9 cellular contexts compared by ENCODE assay signal in genomic region chr16:20879175-20880053, GRCh38. TPM values are rescaled to one million over a fixed set of nuclear protein-coding genes. Genes with fewer than 3 reads are reported as not detected.
DNase-seq lines count a peak whose midpoint lies in the region; ATAC-seq and TF ChIP-seq lines count a peak whose summit lies in the region.
"Had no signal": no experiment of that assay in that cellular context is flagged by ENCODE, and none has a peak within 500 bp of the region (broad histone marks: within the 10 kb centered on the region; RNA-seq: fewer than 3 reads in every experiment).

No MANE protein-coding gene starts in this region.

- H3K9ac ChIP-seq in MM.1S (ENCODE audit: low read length), result no peak overlapping the region

- DNase-seq in ACHN (peak; percentile 84), left kidney (ENCODE audit: low read depth, low spot score) (peak; percentile 61), NCI-H2029 (lab: John Stamatoyannopoulos, UW) (no peak), MM.1S (no peak), ovary (no peak)
- DNase-seq in activated T-helper 2 cell treated with anti-CD3 and anti-CD28 coated beads, Interferon-gamma antibody, Interleukin-2, Interleukin-4, amounts not matched to agents 10 μg/mL and 5 μg/mL and 100 μg/mL, durations not matched to agents 14 hours and 24 hours and 36 hours (ENCODE audit: low spot score), result no peak
- DNase-seq: stimulated activated CD4-positive, alpha-beta T cell treated with anti-CD3 and anti-CD28 coated beads, Interleukin-2, amount 100 ng/mL, for 24 hours had no signal

- H3K36me3 ChIP-seq in MM.1S (replicated peaks; ENCODE audit: insufficient read depth, low read length) (no peaks in the 10 kb centered on the region), ovary (no peaks in the 10 kb centered on the region)

- no peak for TF ChIP-seq CTCF in MM.1S (IDR thresholded peaks at IDR 0.05; ENCODE audit: low read length)
- TF ChIP-seq CTCF in ovary (IDR thresholded peaks at IDR 0.05), result no peak

- H4K20me1 ChIP-seq in MM.1S (ENCODE audit: insufficient read depth, low read length), result no peaks in the 10 kb centered on the region

- H3K4me1 ChIP-seq in MM.1S (ENCODE audit: low read length) (peaks cover 11% of the 10 kb centered on the region), ovary (ENCODE audit: insufficient read depth) (peaks cover 6% of the 10 kb centered on the region)

- no peak overlapping the region for H3K4me2 ChIP-seq in MM.1S (ENCODE audit: low read depth, low read length)

- no peaks in the 10 kb centered on the region for H3K27me3 ChIP-seq in MM.1S (replicated peaks; ENCODE audit: insufficient read depth, low read length)
- H3K27me3 ChIP-seq in ovary, result no peaks in the 10 kb centered on the region

- H3K79me2 ChIP-seq in MM.1S (ENCODE audit: low read length), result peaks cover 8% of the 10 kb centered on the region

- H3K27ac ChIP-seq in MM.1S (ENCODE audit: low read length) (no peak overlapping the region), ovary (no peak overlapping the region)

- H3K4me3 ChIP-seq in MM.1S (ENCODE audit: low read length) (no peak overlapping the region), ovary (no peak overlapping the region)

- intact Hi-C loops in activated T-helper 2 cell treated with anti-CD3 and anti-CD28 coated beads, Interferon-gamma antibody, Interleukin-2, Interleukin-4, amounts not matched to agents 10 μg/mL and 5 μg/mL and 100 μg/mL, durations not matched to agents 14 hours and 24 hours and 36 hours (cut with micrococcal nuclease), result loop anchor here (1.0 to 5.0 kb wide), 2 partner anchors 21 to 32 kb away; partner anchors contain the start of genes DCUN1D3 and LYRM1
- intact Hi-C loops in ovary (cut with DNase I), result no loop called here

- H3K27me3 Mint-ChIP-seq in activated T-helper 2 cell treated with anti-CD3 and anti-CD28 coated beads, Interferon-gamma antibody, Interleukin-2, Interleukin-4, amounts not matched to agents 10 μg/mL and 5 μg/mL and 100 μg/mL, durations not matched to agents 14 hours and 24 hours and 36 hours (ENCODE audit: low read depth), result no peaks in the 10 kb centered on the region

- no peak overlapping the region for H2AFZ ChIP-seq in MM.1S (ENCODE audit: low read length)

- H3K9me3 ChIP-seq in MM.1S (replicated peaks; ENCODE audit: insufficient read depth, low read length) (no peaks in the 10 kb centered on the region), ovary (no peaks in the 10 kb centered on the region)

- WGBS in ovary, 3 donors, result 28 to 38% (median 32%) methylated on average over 7 of the region's 7 CpGs

- no peaks in the 10 kb centered on the region for H3K9me3 Mint-ChIP-seq in activated T-helper 2 cell treated with anti-CD3 and anti-CD28 coated beads, Interferon-gamma antibody, Interleukin-2, Interleukin-4, amounts not matched to agents 10 μg/mL and 5 μg/mL and 100 μg/mL, durations not matched to agents 14 hours and 24 hours and 36 hours

- peak overlapping the region; percentile 76 for H3K27ac Mint-ChIP-seq in activated T-helper 2 cell treated with anti-CD3 and anti-CD28 coated beads, Interferon-gamma antibody, Interleukin-2, Interleukin-4, amounts not matched to agents 10 μg/mL and 5 μg/mL and 100 μg/mL, durations not matched to agents 14 hours and 24 hours and 36 hours

- no peak for TF ChIP-seq POLR2A in ovary (IDR thresholded peaks at IDR 0.05)

- H3K4me3 Mint-ChIP-seq in activated T-helper 2 cell treated with anti-CD3 and anti-CD28 coated beads, Interferon-gamma antibody, Interleukin-2, Interleukin-4, amounts not matched to agents 10 μg/mL and 5 μg/mL and 100 μg/mL, durations not matched to agents 14 hours and 24 hours and 36 hours (ENCODE audit: low read depth), result no peak overlapping the region

- no peak for TF ChIP-seq EP300 in ovary (IDR thresholded peaks at IDR 0.05)

- H3K36me3 Mint-ChIP-seq in activated T-helper 2 cell treated with anti-CD3 and anti-CD28 coated beads, Interferon-gamma antibody, Interleukin-2, Interleukin-4, amounts not matched to agents 10 μg/mL and 5 μg/mL and 100 μg/mL, durations not matched to agents 14 hours and 24 hours and 36 hours (ENCODE audit: low read depth), result peaks cover 51% of the 10 kb centered on the region

- peak; percentile 39 for ATAC-seq in GM21786 (IDR thresholded peaks at IDR 0.05; ENCODE audit: unreplicated experiment)
- ATAC-seq in GM18519 (IDR thresholded peaks at IDR 0.05; ENCODE audit: low FRiP score, unreplicated experiment), result no peak

- H3K9me2 ChIP-seq in MM.1S (replicated peaks; ENCODE audit: insufficient read depth, low read length), result no peaks in the 10 kb centered on the region

- in situ Hi-C loops in ACHN (cut with HindIII; ENCODE audit: low pct_ligation_motif_present, low pct_unique_long_range_greater_than_20kb, low sequenced_read_pairs), result no loop called here

- peaks cover 77% of the 10 kb centered on the region for H3K4me1 Mint-ChIP-seq in activated T-helper 2 cell treated with anti-CD3 and anti-CD28 coated beads, Interferon-gamma antibody, Interleukin-2, Interleukin-4, amounts not matched to agents 10 μg/mL and 5 μg/mL and 100 μg/mL, durations not matched to agents 14 hours and 24 hours and 36 hours (ENCODE audit: low read depth)

- H3F3A ChIP-seq in MM.1S (ENCODE audit: insufficient read depth, low read length), result peaks cover 13% of the 10 kb centered on the region

RNA-seq across cellular contexts. Expression of gene DCUN1D3, which starts 20.7 kb away (rescaled TPM):
- 17.4 and 19.2 TPM in 2 replicates for total RNA-seq in activated T-helper 2 cell treated with anti-CD3 and anti-CD28 coated beads, Interferon-gamma antibody, Interleukin-2, Interleukin-4, amounts not matched to agents 10 μg/mL and 5 μg/mL and 100 μg/mL, durations not matched to agents 14 hours and 24 hours and 36 hours
- total RNA-seq in ovary, result 10 to 100 TPM in 6 of 7 donors, 1 to 10 TPM in 1; 7.3 to 18.2 (median 14.7) TPM
- 1 to 10 TPM; 2.6 to 7.7 TPM for polyA plus RNA-seq in ovary

RNA-seq across cellular contexts. Expression of gene LYRM1, which starts 21.2 kb away (rescaled TPM):
- total RNA-seq in activated T-helper 2 cell treated with anti-CD3 and anti-CD28 coated beads, Interferon-gamma antibody, Interleukin-2, Interleukin-4, amounts not matched to agents 10 μg/mL and 5 μg/mL and 100 μg/mL, durations not matched to agents 14 hours and 24 hours and 36 hours, result 30.5 and 34.7 TPM in 2 replicates
- 10 to 100 TPM; 31.6 to 53.4 (median 42.0) TPM for total RNA-seq in ovary
- 10 to 100 TPM; 52.4 to 64.5 TPM for polyA plus RNA-seq in ovary

Comparison
In these comparisons a context has a peak if more than half of its experiments do, and no peak if none do; other contexts are left out.
1. DNase-seq: peak in ACHN (single experiment) and left kidney (single experiment); none in activated T-helper 2 cell treated with anti-CD3 and anti-CD28 coated beads, Interferon-gamma antibody, Interleukin-2, Interleukin-4, amounts not matched to agents 10 μg/mL and 5 μg/mL and 100 μg/mL, durations not matched to agents 14 hours and 24 hours and 36 hours (single experiment), NCI-H2029 (single experiment), MM.1S (single experiment) and ovary (0 of 5).